Comparison of ENCODE assay signal across 11 cellular contexts in the genomic region with DNA sequence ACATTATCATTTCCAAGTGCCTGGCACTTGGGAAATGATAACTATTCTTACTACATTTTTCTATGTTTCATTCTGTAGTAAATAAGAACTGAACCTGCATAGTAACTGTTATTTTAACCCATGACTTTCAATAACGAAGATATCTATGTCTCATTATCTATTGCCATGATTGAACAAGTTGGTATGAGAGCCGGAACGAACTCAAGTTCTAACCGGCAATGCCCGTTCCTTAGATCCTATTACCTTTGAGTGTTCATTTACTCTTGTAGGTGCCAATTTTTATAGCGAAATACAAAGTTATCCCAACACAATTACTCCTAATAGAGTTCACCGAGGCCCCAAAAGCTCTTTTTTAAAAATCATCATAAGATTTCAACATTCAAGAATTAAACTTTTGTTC. TPM values are rescaled to one million over a fixed set of nuclear protein-coding genes. Genes with fewer than 3 reads are reported as not detected.
DNase-seq lines count a peak whose midpoint lies in the region; ATAC-seq, FAIRE-seq and TF ChIP-seq lines count a peak whose summit lies in the region.
"Had no signal": no experiment of that assay in that cellular context is flagged by ENCODE, and none has a peak within 500 bp of the region (broad histone marks: within the 10 kb centered on the region; RNA-seq: fewer than 3 reads in every experiment).

No MANE protein-coding gene starts in this region.

- no peak for TF ChIP-seq POLR2A in endothelial cell of umbilical vein (IDR thresholded peaks at IDR 0.05; ENCODE audit: low read depth, low read length)

- H3K9ac ChIP-seq in PC-3 (ENCODE audit: low read length) (peak overlapping the region; percentile 34), endothelial cell of umbilical vein (replicated peaks; ENCODE audit: extremely low read depth, insufficient read depth, low read length) (no peak overlapping the region), neural cell (ENCODE audit: low read length) (no peak overlapping the region)

- dilution Hi-C loops in endothelial cell of umbilical vein (cut with MboI; ENCODE audit: extremely low pct_ligation_motif_present, low sequenced_read_pairs), result no loop called here

- BruUV-seq in PC-3 (replicated peaks; lab: Mats Ljungman, UMichigan) (no TSS peak), endothelial cell of umbilical vein (replicated peaks; lab: Mats Ljungman, UMichigan) (no TSS peak)

- H3K9me3 ChIP-seq in PC-3 (ENCODE audit: low read length) (no peaks in the 10 kb centered on the region), endothelial cell of umbilical vein (replicated peaks; ENCODE audit: control insufficient read depth, insufficient read depth, low read length) (no peaks in the 10 kb centered on the region), neural cell (ENCODE audit: low read length) (no peaks in the 10 kb centered on the region)
- H3K9me3 ChIP-seq: mucosa of descending colon had no signal

- peaks cover 43% of the 10 kb centered on the region for H3K79me2 ChIP-seq in ACC112 (ENCODE audit: control insufficient read depth, insufficient read depth, low read length, unreplicated experiment)
- H3K79me2 ChIP-seq in PC-3 (ENCODE audit: low read length), result peaks cover 39% of the 10 kb centered on the region
- H3K79me2 ChIP-seq in endothelial cell of umbilical vein (ENCODE audit: control insufficient read depth, insufficient read depth, low read length), result peaks cover 33% of the 10 kb centered on the region
- no peaks in the 10 kb centered on the region for H3K79me2 ChIP-seq in neural cell (replicated peaks; ENCODE audit: insufficient read depth, low read length)

- ATAC-seq in PC-3, result no peak

- H3K27me3 ChIP-seq in ACC112 (ENCODE audit: insufficient read depth, low read length), result no peaks in the 10 kb centered on the region
- no peaks in the 10 kb centered on the region for H3K27me3 ChIP-seq in PC-3 (ENCODE audit: low read length)
- no peaks in the 10 kb centered on the region for H3K27me3 ChIP-seq in endothelial cell of umbilical vein (ENCODE audit: control insufficient read depth in 2 of 2, insufficient read depth in 2 of 2, low read length in 2 of 2)
- H3K27me3 ChIP-seq in neural cell (ENCODE audit: insufficient read depth, low read depth, low read length), result peaks cover 50% of the 10 kb centered on the region

- CTCF ChIA-PET in PC-3 (lab: Charles Lee), result interaction anchor here (0.6 to 1.7 kb wide), 8 partner anchors 25 to 317 kb away, joined by 3 to 9 read pairs (median 4); no protein-coding TSS in a partner anchor
- CTCF ChIA-PET in endothelial cell of umbilical vein (lab: Charles Lee), result interaction anchor here (0.7 to 10.4 kb wide), 23 partner anchors 9 to 144 kb away, joined by 3 to 113 read pairs (median 4); no protein-coding TSS in a partner anchor

- TF ChIP-seq EP300 in neural cell (conservative IDR thresholded peaks at IDR 0.05; ENCODE audit: poor library complexity, severe bottlenecking), result no peak

- H3K9me2 ChIP-seq in PC-3 (replicated peaks; ENCODE audit: low read length) (no peaks in the 10 kb centered on the region), neural cell (ENCODE audit: insufficient read depth, low read length) (no peaks in the 10 kb centered on the region)

- peaks cover 24% of the 10 kb centered on the region for H3K4me1 ChIP-seq in ACC112 (ENCODE audit: control insufficient read depth, insufficient read depth, low read length, unreplicated experiment)
- peaks cover 20% of the 10 kb centered on the region for H3K4me1 ChIP-seq in PC-3 (ENCODE audit: insufficient read depth, low read length)
- H3K4me1 ChIP-seq in endothelial cell of umbilical vein (ENCODE audit: control insufficient read depth, extremely low read depth, insufficient read depth, low read length), result peaks cover 27% of the 10 kb centered on the region

- no peak for TF ChIP-seq RAD21 in neural cell (conservative IDR thresholded peaks at IDR 0.05)

- H3K36me3 ChIP-seq in ACC112 (ENCODE audit: insufficient read depth, low read length) (no peaks in the 10 kb centered on the region), PC-3 (ENCODE audit: low read depth, low read length) (no peaks in the 10 kb centered on the region), endothelial cell of umbilical vein (ENCODE audit: control insufficient read depth in 2 of 2, extremely low read depth in 1 of 2, insufficient read depth in 2 of 2, low read length in 2 of 2) (no peaks in the 10 kb centered on the region), neural cell (ENCODE audit: insufficient read depth, low read length) (no peaks in the 10 kb centered on the region)

- TF ChIP-seq CTCF in PC-3 (conservative IDR thresholded peaks at IDR 0.05; ENCODE audit: low read depth, low read length), result no peak
- no peak for TF ChIP-seq CTCF in endothelial cell of umbilical vein (IDR thresholded peaks at IDR 0.05; ENCODE audit: extremely low read depth in 1 of 2, insufficient read depth in 1 of 2, low read depth in 1 of 2, low read length in 2 of 2)
- TF ChIP-seq CTCF in neural cell (IDR thresholded peaks at IDR 0.05; ENCODE audit: poor library complexity, severe bottlenecking), result no peak

- no peaks in the 10 kb centered on the region for H4K20me1 ChIP-seq in PC-3 (ENCODE audit: low read length)
- H4K20me1 ChIP-seq in endothelial cell of umbilical vein (replicated peaks; ENCODE audit: control insufficient read depth, extremely low read depth, insufficient read depth, low read length), result no peaks in the 10 kb centered on the region
- H4K20me1 ChIP-seq in neural cell (ENCODE audit: insufficient read depth), result no peaks in the 10 kb centered on the region

- peak overlapping the region; percentile 95 for H3K4me3 ChIP-seq in ACC112 (ENCODE audit: low read depth, low read length)
- peak overlapping the region; percentile 99 for H3K4me3 ChIP-seq in PC-3 (ENCODE audit: low read length)
- H3K4me3 ChIP-seq in endothelial cell of umbilical vein (replicated peaks in 1 of 3; ENCODE audit: insufficient read depth in 1 of 3, low read depth in 1 of 3, low read length in 3 of 3), result no peak overlapping the region
- H3K4me3 ChIP-seq in neural cell (ENCODE audit: low read length), result peak overlapping the region; percentile 69

- H2AFZ ChIP-seq in ACC112 (ENCODE audit: low read length, unreplicated experiment) (peak overlapping the region; percentile 87), PC-3 (ENCODE audit: low read length) (peak overlapping the region; percentile 65; the same call in 1 of the 2 replicates), endothelial cell of umbilical vein (ENCODE audit: low read depth, low read length) (no peak overlapping the region), neural cell (ENCODE audit: low read depth, low read length) (no peak overlapping the region)

- POLR2A ChIA-PET in PC-3 (lab: Charles Lee; ENCODE audit: unreplicated experiment) (interaction anchor here (0.6 to 0.7 kb wide), 2 partner anchors 49 to 315 kb away, joined by 4 to 9 read pairs; no protein-coding TSS in a partner anchor), endothelial cell of umbilical vein (lab: Charles Lee) (no interaction called here)

- H3K27ac ChIP-seq in ACC112 (ENCODE audit: low read depth, low read length) (no peak overlapping the region), PC-3 (ENCODE audit: low read length) (no peak overlapping the region), endothelial cell of umbilical vein (ENCODE audit: insufficient read depth, low read depth, low read length) (no peak overlapping the region), neural cell (ENCODE audit: low read length) (no peak overlapping the region)

- DNase-seq in PC-3 (no peak), endothelial cell of umbilical vein (ENCODE audit: low read depth, low spot score) (no peak), SIG-M5 (lab: John Stamatoyannopoulos, UW) (no peak), SW480 (ENCODE audit: low spot score) (no peak), NCI-H748 (lab: John Stamatoyannopoulos, UW; ENCODE audit: unreplicated experiment) (no peak), SIG-M5 treated with dmso at 0.1 percent for 504 hours (lab: John Stamatoyannopoulos, UW; ENCODE audit: unreplicated experiment) (no peak)
- DNase-seq: activated T-cell treated with anti-CD3 and anti-CD28 coated beads, Interleukin-2, amount 50 U/mL, for 4 hours had no signal

- no peaks in the 10 kb centered on the region for H3F3A ChIP-seq in PC-3 (ENCODE audit: low read length, unreplicated experiment)
- no peaks in the 10 kb centered on the region for H3F3A ChIP-seq in neural cell (ENCODE audit: insufficient read depth, low read length, poor library complexity, severe bottlenecking)

- FAIRE-seq in endothelial cell of umbilical vein (lab: Jason Lieb, UNC), result no peak

- no peaks in the 10 kb centered on the region for H3K9me1 ChIP-seq in endothelial cell of umbilical vein (replicated peaks; ENCODE audit: control insufficient read depth, extremely low read depth, insufficient read depth, low read length)

- H3K4me2 ChIP-seq in PC-3 (ENCODE audit: low read length) (peak overlapping the region; percentile 85), endothelial cell of umbilical vein (ENCODE audit: insufficient read depth, low read length) (peak overlapping the region; percentile 88), neural cell (ENCODE audit: low read length) (no peak overlapping the region)

- intact Hi-C loops in PC-3 (cut with micrococcal nuclease) (loop anchor here (1.0 to 10.0 kb wide), 3 partner anchors 38 to 146 kb away; a partner anchor contains a TSS), endothelial cell of umbilical vein (cut with micrococcal nuclease) (loop anchor here (1.0 to 10.0 kb wide), 4 partner anchors 138 to 499 kb away; a partner anchor contains a TSS)

TF ChIP-seq in endothelial cell of umbilical vein, 7 proteins besides CTCF, POLR2A, EP300 and RAD21 (continues in another document):
- no peak for TF ChIP-seq POLR2AphosphoS5 (IDR thresholded peaks at IDR 0.05; ENCODE audit: insufficient read depth, low read depth, low read length)
- TF ChIP-seq EZH2 (IDR thresholded peaks at IDR 0.05; ENCODE audit: borderline replicate concordance, low read depth, low read length, severe bottlenecking), result no peak
- no peak for TF ChIP-seq GATA2 (IDR thresholded peaks at IDR 0.05; ENCODE audit: insufficient read depth, insufficient read length, low read depth, low read length)

TF ChIP-seq in neural cell, 6 proteins besides CTCF, POLR2A, EP300 and RAD21 (continues in another document):
- TF ChIP-seq EZH2 (IDR thresholded peaks at IDR 0.05; ENCODE audit: borderline replicate concordance, insufficient read depth, low read length, poor library complexity, severe bottlenecking), result no peak
- TF ChIP-seq SMC3 (conservative IDR thresholded peaks at IDR 0.05; ENCODE audit: poor library complexity), result no peak
- TF ChIP-seq POLR2AphosphoS5 (IDR thresholded peaks at IDR 0.05), result no peak

RNA-seq across cellular contexts. Expression of a gene that starts 0.9 kb away (rescaled TPM):
- 109 and 118 TPM in 2 replicates for total RNA-seq in PC-3 (2014; rRNA removed)
- 44.5 and 52.0 TPM in 2 replicates for total RNA-seq in endothelial cell of umbilical vein
- 17.3 and 21.1 TPM in 2 replicates for polyA plus RNA-seq in endothelial cell of umbilical vein
- 14.8 and 15.4 TPM in 2 replicates for polyA plus RNA-seq in endothelial cell of umbilical vein (2011; cell fraction: cytosol; rRNA removed)
- 22.6 and 27.7 TPM in 2 replicates for polyA plus RNA-seq in endothelial cell of umbilical vein (2011; cell fraction: nucleus; rRNA removed)
- polyA plus RNA-seq in endothelial cell of umbilical vein (2012), result 25.9 and 41.7 TPM in 2 replicates
- 124 and 136 TPM in 2 replicates for polyA minus RNA-seq in endothelial cell of umbilical vein
- polyA minus RNA-seq in endothelial cell of umbilical vein (2011; cell fraction: cytosol; rRNA and poly(A)+ RNA removed), result 60.3 TPM
- 95.6 and 142 TPM in 2 replicates for polyA minus RNA-seq in endothelial cell of umbilical vein (2011; cell fraction: nucleus; rRNA and poly(A)+ RNA removed)
- polyA plus RNA-seq in neural cell, result not detected in 2 replicates
- under 0.01 and 0.46 TPM in 2 replicates for polyA minus RNA-seq in neural cell
- total RNA-seq: CD4-positive, CD25-positive, alpha-beta regulatory T cell had no signal
- polyA plus RNA-seq: CD4-positive, CD25-positive, alpha-beta regulatory T cell had no signal

Comparison
In these comparisons a context has a peak if more than half of its experiments do, and no peak if none do; other contexts are left out.
1. H2AFZ ChIP-seq: peak in ACC112 (single experiment) and PC-3 (single experiment); none in endothelial cell of umbilical vein (single experiment) and neural cell (single experiment).
2. H3K4me3 ChIP-seq: peak in ACC112 (single experiment), PC-3 (single experiment) and neural cell (single experiment); none in endothelial cell of umbilical vein (0 of 3).